In genomic region chr6:151064248-151064647, GRCh38 we compare ENCODE assay signal across 8 cellular contexts.
DNase-seq lines count a peak whose midpoint lies in the region; ATAC-seq and TF ChIP-seq lines count a peak whose summit lies in the region.
"Not testable (repeated sequence)": the region's sequence is repeated elsewhere in the genome, so short reads cannot be mapped to it uniquely, and the experiment has no call there.

No MANE protein-coding gene starts in this region.

- H3K79me2 ChIP-seq in GM23248 (ENCODE audit: insufficient read depth) = peaks cover 28% of the 10 kb centered on the region

- H3F3A ChIP-seq in GM23248 (ENCODE audit: insufficient read depth) = peaks cover 65% of the 10 kb centered on the region

- not testable (repeated sequence) for ATAC-seq in RWPE2 (ENCODE audit: low read depth)

- H3K27ac Mint-ChIP-seq in osteocyte (ENCODE audit: unreplicated experiment) = peak overlapping the region; percentile 65

- not testable (repeated sequence) for H3K4me3 Mint-ChIP-seq in osteocyte (ENCODE audit: unreplicated experiment)

- H3K9me3 ChIP-seq in GM23248 (ENCODE audit: low read depth); RWPE2 (ENCODE audit: severe bottlenecking); colonic mucosa; esophagus muscularis mucosa; spleen: not testable (repeated sequence)

- peaks cover 52% of the 10 kb centered on the region for H3K4me1 ChIP-seq in GM23248 (ENCODE audit: insufficient read depth)
- peaks cover 58% of the 10 kb centered on the region for H3K4me1 ChIP-seq in RWPE2 (ENCODE audit: insufficient read depth, poor library complexity, severe bottlenecking)
- H3K4me1 ChIP-seq in colonic mucosa = not testable (repeated sequence)
- H3K4me1 ChIP-seq in esophagus muscularis mucosa = peaks cover 19 to 41% (median 28%) of the 10 kb centered on the region in 4 donors
- peaks cover 0 to 26% (median 2%) of the 10 kb centered on the region in 6 donors for H3K4me1 ChIP-seq in spleen

- not testable (repeated sequence) for H3K9me3 Mint-ChIP-seq in osteocyte (ENCODE audit: unreplicated experiment)

- not testable (repeated sequence) for H3K27me3 Mint-ChIP-seq in osteocyte (ENCODE audit: unreplicated experiment)

- not testable (repeated sequence) for H3K9me2 ChIP-seq in GM23248 (ENCODE audit: insufficient read depth)

- not testable (repeated sequence) for H3K9ac ChIP-seq in GM23248; colonic mucosa (ENCODE audit: low read depth in 2 of 2, low read length in 2 of 2)

- intact Hi-C loops in colonic mucosa (cut with DNase I); esophagus muscularis mucosa (cut with DNase I); spleen (cut with DNase I; ENCODE audit: low total_unique reads): not testable (repeated sequence)

- TF ChIP-seq EP300 in esophagus muscularis mucosa (IDR thresholded peaks at IDR 0.05) = not testable (repeated sequence)

- not testable (repeated sequence) for H3K36me3 Mint-ChIP-seq in osteocyte (ENCODE audit: unreplicated experiment)

- TF ChIP-seq CTCF in RWPE2 (IDR thresholded peaks at IDR 0.05; ENCODE audit: poor library complexity, severe bottlenecking); colonic mucosa (IDR thresholded peaks at IDR 0.05); esophagus muscularis mucosa (IDR thresholded peaks at IDR 0.05); osteocyte (IDR thresholded peaks at IDR 0.05); spleen (IDR thresholded peaks at IDR 0.05 in 8 of 11, conservative IDR thresholded peaks at IDR 0.05 in 3 of 11): not testable (repeated sequence)

- 93 to 94% methylated on average over 10 of the region's 10 CpGs for WGBS in GM23248 (ENCODE audit: low coverage in 1 of 2, low lambda C conversion rate in 2 of 2, missing lambda C conversion rate in 2 of 2), 2 experiments
- 85% methylated on average over 10 of the region's 10 CpGs for WGBS in esophagus muscularis mucosa
- WGBS in spleen, 5 donors = 87 to 93% (median 90%) methylated on average over 10 of the region's 10 CpGs

- H3K27ac ChIP-seq in GM23248 (peak overlapping the region; percentile 48; the same call in 1 of the 2 replicates), RWPE2 (ENCODE audit: poor library complexity, severe bottlenecking) (peak overlapping the region; percentile 97), esophagus muscularis mucosa (replicated peaks in 1 of 4) (peak overlapping the region in 1 of 4 donors; percentile 11), spleen (peak overlapping the region in 5 of 8 donors; percentile 14 to 63 (median 55))
- not testable (repeated sequence) for H3K27ac ChIP-seq in colonic mucosa

- not testable (repeated sequence) for H3K4me3 ChIP-seq in GM23248; RWPE2 (ENCODE audit: severe bottlenecking); colonic mucosa; esophagus muscularis mucosa; spleen

- H2AFZ ChIP-seq in GM23248 = not testable (repeated sequence)

- not testable (repeated sequence) for H4K20me1 ChIP-seq in GM23248 (ENCODE audit: insufficient read depth)

- H3K4me2 ChIP-seq in GM23248 (ENCODE audit: unreplicated experiment) = not testable (repeated sequence)

- H3K4me1 Mint-ChIP-seq in osteocyte (ENCODE audit: unreplicated experiment) = peaks cover 72% of the 10 kb centered on the region

- H3K27me3 ChIP-seq in GM23248 (replicated peaks; ENCODE audit: insufficient read depth); RWPE2 (ENCODE audit: insufficient read depth, poor library complexity, severe bottlenecking); colonic mucosa; esophagus muscularis mucosa; spleen (replicated peaks in 1 of 7): not testable (repeated sequence)

- DNase-seq in GM23248; RWPE2 (ENCODE audit: low spot score); spleen: not testable (repeated sequence)
- DNase-seq in activated CD8-positive, alpha-beta memory T cell treated with anti-CD3 and anti-CD28 coated beads, Interleukin-2, amount 50 U/mL, for 48 hours = peak; percentile 13
- DNase-seq in colonic mucosa (peak; percentile 8), esophagus muscularis mucosa (ENCODE audit: extremely low spot score) (peak; percentile 60), mesenteric fat pad (ENCODE audit: low spot score) (peak; percentile 26), osteocyte (ENCODE audit: extremely low spot score, unreplicated experiment) (peak; percentile 40)

- TF ChIP-seq POLR2A in esophagus muscularis mucosa (IDR thresholded peaks at IDR 0.05; ENCODE audit: low read depth); spleen (IDR thresholded peaks at IDR 0.05): not testable (repeated sequence)

- in situ Hi-C loops in GM23248 (cut with MboI) = not testable (repeated sequence)

- not testable (repeated sequence) for H3K36me3 ChIP-seq in GM23248 (ENCODE audit: low read depth); RWPE2 (ENCODE audit: low read depth); colonic mucosa; esophagus muscularis mucosa; spleen
